8 cellular contexts compared by ENCODE assay signal in genomic region chr2:94986392-94986963, GRCh38. TPM values are rescaled to one million over a fixed set of nuclear protein-coding genes. Genes with fewer than 3 reads are reported as not detected.
DNase-seq lines count a peak whose midpoint lies in the region; ATAC-seq and TF ChIP-seq lines count a peak whose summit lies in the region.

No MANE protein-coding gene starts in this region.

- no peak overlapping the region for H3K4me3 Mint-ChIP-seq in naive thymus-derived CD4-positive, alpha-beta T cell

- H3K36me3 ChIP-seq in esophagus squamous epithelium = no peaks in the 10 kb centered on the region
- no peaks in the 10 kb centered on the region for H3K36me3 ChIP-seq in naive thymus-derived CD4-positive, alpha-beta T cell (ENCODE audit: control insufficient read depth in 2 of 3, insufficient read depth in 3 of 3, low read length in 3 of 3)

- ATAC-seq in HG02571 (IDR thresholded peaks at IDR 0.05; ENCODE audit: unreplicated experiment) (peak; percentile 58), HG03097 (IDR thresholded peaks at IDR 0.05; ENCODE audit: low FRiP score, unreplicated experiment) (no peak)
- no peak for ATAC-seq in naive thymus-derived CD4-positive, alpha-beta T cell

- DNase-seq in activated naive CD4-positive, alpha-beta T cell treated with Interleukin-2 at 50 U/mL for 16 hours = peak; percentile 25
- DNase-seq in activated naive CD4-positive, alpha-beta T cell (lab: John Stamatoyannopoulos, UW) = no peak
- DNase-seq in NCI-H146 (lab: John Stamatoyannopoulos, UW) (peak; percentile 46), esophagus squamous epithelium (lab: John Stamatoyannopoulos, UW) (no peak)
- DNase-seq in naive thymus-derived CD4-positive, alpha-beta T cell = peak in 6 of 9 donors; percentile 20 to 50 (median 28)

- TF ChIP-seq CTCF in WI38 (IDR thresholded peaks at IDR 0.05; ENCODE audit: low read depth, low read length) = peak; percentile 80
- TF ChIP-seq CTCF in esophagus squamous epithelium (IDR thresholded peaks at IDR 0.05) = peak; percentile 39 to 83 (median 67)

- no peak overlapping the region for H3K27ac Mint-ChIP-seq in naive thymus-derived CD4-positive, alpha-beta T cell

- H3K4me1 ChIP-seq in esophagus squamous epithelium = peaks cover 0 to 29% (median 0%) of the 10 kb centered on the region in 3 donors
- no peaks in the 10 kb centered on the region for H3K4me1 ChIP-seq in naive thymus-derived CD4-positive, alpha-beta T cell (ENCODE audit: control insufficient read depth in 2 of 2, insufficient read depth in 2 of 2, low read length in 2 of 2)

- no peaks in the 10 kb centered on the region for H3K9me3 ChIP-seq in esophagus squamous epithelium
- no peaks in the 10 kb centered on the region for H3K9me3 ChIP-seq in naive thymus-derived CD4-positive, alpha-beta T cell (ENCODE audit: control insufficient read depth in 2 of 3, low read length in 3 of 3)

- no peaks in the 10 kb centered on the region for H3K36me3 Mint-ChIP-seq in naive thymus-derived CD4-positive, alpha-beta T cell

- no peaks in the 10 kb centered on the region for H3K9me3 Mint-ChIP-seq in naive thymus-derived CD4-positive, alpha-beta T cell

- H3K27me3 Mint-ChIP-seq in naive thymus-derived CD4-positive, alpha-beta T cell = peaks cover 11 to 26% (median 20%) of the 10 kb centered on the region in 5 donors

- 44 to 58% methylated on average over 3 of the region's 3 CpGs for WGBS in esophagus squamous epithelium, 2 donors

- intact Hi-C loops in esophagus squamous epithelium (cut with DNase I) = no loop called here
- intact Hi-C loops in naive thymus-derived CD4-positive, alpha-beta T cell (cut with micrococcal nuclease) = loop anchor here (1.0 kb wide), 3 partner anchors 36 to 129 kb away; no protein-coding TSS in a partner anchor

- no peak overlapping the region for H3K4me3 ChIP-seq in WI38 (ENCODE audit: low read depth, low read length)
- H3K4me3 ChIP-seq in esophagus squamous epithelium = no peak overlapping the region
- H3K4me3 ChIP-seq in naive thymus-derived CD4-positive, alpha-beta T cell (ENCODE audit: low read length) = no peak overlapping the region

- POLR2A ChIA-PET in naive thymus-derived CD4-positive, alpha-beta T cell (lab: Charles Lee) = interaction anchor here (0.7 to 1.4 kb wide), 2 partner anchors 93 to 187 kb away, joined by 4 to 6 read pairs; no protein-coding TSS in a partner anchor

- CTCF ChIA-PET in naive thymus-derived CD4-positive, alpha-beta T cell (lab: Charles Lee) = interaction anchor here (0.8 to 1.7 kb wide), 7 partner anchors 24 to 131 kb away, joined by 3 to 6 read pairs (median 3); no protein-coding TSS in a partner anchor

- peaks cover 0 to 41% (median 0%) of the 10 kb centered on the region in 4 donors for H3K27me3 ChIP-seq in esophagus squamous epithelium
- H3K27me3 ChIP-seq in naive thymus-derived CD4-positive, alpha-beta T cell (ENCODE audit: control insufficient read depth in 2 of 2, insufficient read depth in 2 of 2, low read length in 2 of 2) = no peaks in the 10 kb centered on the region

- TF ChIP-seq POLR2A in esophagus squamous epithelium (IDR thresholded peaks at IDR 0.05) = no peak

- peaks cover 0 to 6% (median 0%) of the 10 kb centered on the region in 7 donors for H3K4me1 Mint-ChIP-seq in naive thymus-derived CD4-positive, alpha-beta T cell

- peak overlapping the region in 3 of 4 donors; percentile 33 to 83 (median 73) for H3K27ac ChIP-seq in esophagus squamous epithelium
- no peak overlapping the region for H3K27ac ChIP-seq in naive thymus-derived CD4-positive, alpha-beta T cell (ENCODE audit: low read depth, low read length)

RNA-seq across cellular contexts. Expression of gene MAL, which starts 39.0 kb away (rescaled TPM):
- 1,000 to 10,000 TPM in 1 of 4 donors, 100 to 1,000 TPM in 3; 469 to 1,903 (median 516) TPM for total RNA-seq in esophagus squamous epithelium
- 100 to 1,000 TPM; 124 to 575 (median 159) TPM for total RNA-seq in naive thymus-derived CD4-positive, alpha-beta T cell
- polyA plus RNA-seq in naive thymus-derived CD4-positive, alpha-beta T cell = 100 to 1,000 TPM; 355 to 408 TPM

Comparison
In these comparisons a context has a peak if more than half of its experiments do, and no peak if none do; other contexts are left out.
1. DNase-seq: peak in activated naive CD4-positive, alpha-beta T cell treated with Interleukin-2 at 50 U/mL for 16 hours (single experiment), NCI-H146 (single experiment) and naive thymus-derived CD4-positive, alpha-beta T cell (6 of 9); none in activated naive CD4-positive, alpha-beta T cell (0 of 4) and esophagus squamous epithelium (single experiment).